Comparison of ENCODE assay signal across 18 cellular contexts in the genomic region with DNA sequence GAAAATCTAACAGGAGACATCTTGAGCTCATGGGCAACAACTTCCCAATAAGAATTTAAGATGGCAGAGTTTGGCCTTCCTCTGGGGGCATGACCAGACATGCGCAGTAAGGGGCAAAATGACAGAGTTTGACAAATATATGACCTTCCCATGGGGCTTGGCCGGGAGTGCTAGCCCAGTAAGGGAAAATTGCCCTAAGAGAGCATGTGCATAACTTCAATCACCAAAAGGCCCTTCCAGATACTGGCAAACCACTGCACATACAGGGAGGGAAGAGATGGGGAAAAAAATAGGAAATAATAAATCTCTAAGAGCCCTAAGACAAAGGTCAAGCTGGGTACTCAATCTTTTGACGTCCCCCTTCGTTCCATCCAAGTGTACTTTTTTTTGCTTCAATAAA. TPM values are rescaled to one million over a fixed set of nuclear protein-coding genes. Genes with fewer than 3 reads are reported as not detected.
DNase-seq lines count a peak whose midpoint lies in the region; ATAC-seq and TF ChIP-seq lines count a peak whose summit lies in the region.
"Had no signal": no experiment of that assay in that cellular context is flagged by ENCODE, and none has a peak within 500 bp of the region (broad histone marks: within the 10 kb centered on the region; RNA-seq: fewer than 3 reads in every experiment).

No MANE protein-coding gene starts in this region.

- H4K20me1 ChIP-seq in PC-9 (ENCODE audit: insufficient read depth): no peaks in the 10 kb centered on the region

- peaks cover 11% of the 10 kb centered on the region; the same call in 1 of the 2 replicates for H3F3A ChIP-seq in PC-9 (ENCODE audit: insufficient read depth, low read depth)

- H3K4me3 ChIP-seq in PC-9: no peak overlapping the region
- H3K4me3 ChIP-seq: K562 had no signal

- H3K4me1 Mint-ChIP-seq in activated CD4-positive, alpha-beta T cell treated with anti-CD3 and anti-CD28 coated beads for 36 hours: peaks cover 61% of the 10 kb centered on the region
- peaks cover 14% of the 10 kb centered on the region for H3K4me1 Mint-ChIP-seq in activated CD4-positive, alpha-beta T cell treated with anti-CD3 and anti-CD28 coated beads, Interleukin-2, amount 10 ng/mL, durations not matched to agents 7 days and 5 days
- peaks cover 38 to 47% of the 10 kb centered on the region in 2 donors for H3K4me1 Mint-ChIP-seq in natural killer cell treated with Interleukin-12 subunit alpha and Interleukin-12 subunit beta and Interleukin-15 and Interleukin-18, amount 100 ng/mL, for 72 hours (ENCODE audit: low read depth in 2 of 2)
- no peaks in the 10 kb centered on the region for H3K4me1 Mint-ChIP-seq in natural killer cell
- H3K4me1 Mint-ChIP-seq in activated T-helper 17 cell treated with anti-CD3 and anti-CD28 coated beads, Interleukin-2, amount 50 U/mL, for 72 hours: peaks cover 48% of the 10 kb centered on the region

- no peaks in the 10 kb centered on the region for H3K9me2 ChIP-seq in PC-9 (ENCODE audit: insufficient read depth)

- H3K4me3 Mint-ChIP-seq in activated CD4-positive, alpha-beta T cell treated with anti-CD3 and anti-CD28 coated beads for 36 hours: no peak overlapping the region
- H3K4me3 Mint-ChIP-seq in activated CD4-positive, alpha-beta T cell treated with anti-CD3 and anti-CD28 coated beads, Interleukin-2, amount 10 ng/mL, durations not matched to agents 7 days and 5 days: no peak overlapping the region
- peak overlapping the region; percentile 27 for H3K4me3 Mint-ChIP-seq in natural killer cell treated with Interleukin-12 subunit alpha and Interleukin-12 subunit beta and Interleukin-15 and Interleukin-18, amount 100 ng/mL, for 72 hours
- no peak overlapping the region for H3K4me3 Mint-ChIP-seq in natural killer cell
- H3K4me3 Mint-ChIP-seq in activated T-helper 17 cell treated with anti-CD3 and anti-CD28 coated beads, Interleukin-2, amount 50 U/mL, for 72 hours: peak overlapping the region; percentile 49

- no peak overlapping the region for H2AFZ ChIP-seq in PC-9

- POLR2A ChIA-PET in activated CD4-positive, alpha-beta T cell treated with anti-CD3 and anti-CD28 coated beads for 36 hours (lab: Charles Lee): interaction anchor here (0.6 to 1.6 kb wide), 3 partner anchors 8 to 40 kb away, joined by 3 read pairs; a partner anchor contains a TSS
- POLR2A ChIA-PET in activated CD4-positive, alpha-beta T cell treated with anti-CD3 and anti-CD28 coated beads, Interleukin-2, amount 10 ng/mL, durations not matched to agents 7 days and 5 days (lab: Charles Lee): no interaction called here
- POLR2A ChIA-PET in PC-9 (lab: Charles Lee; ENCODE audit: unreplicated experiment): no interaction called here

- no peak overlapping the region for H3K4me2 ChIP-seq in PC-9

- H3K4me1 ChIP-seq in PC-9 (replicated peaks; ENCODE audit: insufficient read depth): 0 out of 2 replicates have a peak, but pooled peaks cover 6% of the 10 kb centered on the region

- no peaks in the 10 kb centered on the region for H3K79me2 ChIP-seq in PC-9 (ENCODE audit: low read depth)

- intact Hi-C loops in activated CD4-positive, alpha-beta T cell treated with anti-CD3 and anti-CD28 coated beads for 36 hours (cut with DNase I, micrococcal nuclease): loop anchor here in 1 of 2 experiments (5.0 kb wide), 2 partner anchors 40 to 465 kb away; a partner anchor contains a TSS
- intact Hi-C loops in natural killer cell (cut with micrococcal nuclease) (no loop called here), PC-9 (cut with micrococcal nuclease; ENCODE audit: unreplicated experiment) (no loop called here)

- H3K36me3 Mint-ChIP-seq in activated CD4-positive, alpha-beta T cell treated with anti-CD3 and anti-CD28 coated beads for 36 hours (ENCODE audit: low read depth): peaks cover 34% of the 10 kb centered on the region
- peaks cover 35% of the 10 kb centered on the region for H3K36me3 Mint-ChIP-seq in activated CD4-positive, alpha-beta T cell treated with anti-CD3 and anti-CD28 coated beads, Interleukin-2, amount 10 ng/mL, durations not matched to agents 7 days and 5 days (ENCODE audit: low read depth)
- peaks cover 15% of the 10 kb centered on the region for H3K36me3 Mint-ChIP-seq in natural killer cell treated with Interleukin-12 subunit alpha and Interleukin-12 subunit beta and Interleukin-15 and Interleukin-18, amount 100 ng/mL, for 72 hours
- no peaks in the 10 kb centered on the region for H3K36me3 Mint-ChIP-seq in natural killer cell
- H3K36me3 Mint-ChIP-seq in activated T-helper 17 cell treated with anti-CD3 and anti-CD28 coated beads, Interleukin-2, amount 50 U/mL, for 72 hours (ENCODE audit: low read depth): peaks cover 77% of the 10 kb centered on the region

- CTCF ChIA-PET in activated CD4-positive, alpha-beta T cell treated with anti-CD3 and anti-CD28 coated beads for 36 hours (lab: Charles Lee): interaction anchor here (1.5 to 2.0 kb wide), 2 partner anchors 14 to 49 kb away, joined by 6 to 8 read pairs; a partner anchor contains a TSS
- CTCF ChIA-PET in activated CD4-positive, alpha-beta T cell treated with anti-CD3 and anti-CD28 coated beads, Interleukin-2, amount 10 ng/mL, durations not matched to agents 7 days and 5 days (lab: Charles Lee): interaction anchor here (0.7 to 1.5 kb wide), 2 partner anchors 14 to 110 kb away, joined by 3 to 4 read pairs; a partner anchor contains a TSS
- CTCF ChIA-PET in PC-9 (lab: Charles Lee): no interaction called here

- no peaks in the 10 kb centered on the region for H3K9me3 Mint-ChIP-seq in activated CD4-positive, alpha-beta T cell treated with anti-CD3 and anti-CD28 coated beads for 36 hours (ENCODE audit: low read depth)
- no peaks in the 10 kb centered on the region for H3K9me3 Mint-ChIP-seq in activated CD4-positive, alpha-beta T cell treated with anti-CD3 and anti-CD28 coated beads, Interleukin-2, amount 10 ng/mL, durations not matched to agents 7 days and 5 days
- H3K9me3 Mint-ChIP-seq in natural killer cell treated with Interleukin-12 subunit alpha and Interleukin-12 subunit beta and Interleukin-15 and Interleukin-18, amount 100 ng/mL, for 72 hours: peaks cover 4% of the 10 kb centered on the region
- no peaks in the 10 kb centered on the region for H3K9me3 Mint-ChIP-seq in natural killer cell
- peaks cover 6% of the 10 kb centered on the region for H3K9me3 Mint-ChIP-seq in activated T-helper 17 cell treated with anti-CD3 and anti-CD28 coated beads, Interleukin-2, amount 50 U/mL, for 72 hours

- peaks cover 24% of the 10 kb centered on the region for H3K36me3 ChIP-seq in PC-9 (ENCODE audit: low read depth)

- DNase-seq in activated CD4-positive, alpha-beta T cell treated with anti-CD3 and anti-CD28 coated beads for 36 hours: no peak
- no peak for DNase-seq in activated CD4-positive, alpha-beta T cell treated with anti-CD3 and anti-CD28 coated beads, Interleukin-2, amount 10 ng/mL, durations not matched to agents 7 days and 5 days
- DNase-seq in natural killer cell treated with Interleukin-12 subunit alpha and Interleukin-12 subunit beta and Interleukin-15 and Interleukin-18, amount 100 ng/mL, for 72 hours (ENCODE audit: low spot score): no peak
- DNase-seq in natural killer cell (no peak), PC-9 (no peak), NCI-H1105 (lab: John Stamatoyannopoulos, UW) (no peak), AG08396 (ENCODE audit: low spot score) (no peak)
- DNase-seq: Calu3, EL, NCI-H1694 treated with DMSO at 0.1 percent for 48 hours, NCI-H510A treated with DMSO at 0.1 percent for 48 hours, NCI-H774, OCI-M1, RPMI8226, SHP77 treated with DMSO at 0.1 percent for 48 hours had no signal

- no peaks in the 10 kb centered on the region for H3K27me3 Mint-ChIP-seq in activated CD4-positive, alpha-beta T cell treated with anti-CD3 and anti-CD28 coated beads for 36 hours
- H3K27me3 Mint-ChIP-seq in activated CD4-positive, alpha-beta T cell treated with anti-CD3 and anti-CD28 coated beads, Interleukin-2, amount 10 ng/mL, durations not matched to agents 7 days and 5 days: no peaks in the 10 kb centered on the region
- no peaks in the 10 kb centered on the region for H3K27me3 Mint-ChIP-seq in natural killer cell treated with Interleukin-12 subunit alpha and Interleukin-12 subunit beta and Interleukin-15 and Interleukin-18, amount 100 ng/mL, for 72 hours
- H3K27me3 Mint-ChIP-seq in natural killer cell (ENCODE audit: low read depth in 2 of 2): no peaks in the 10 kb centered on the region
- H3K27me3 Mint-ChIP-seq in activated T-helper 17 cell treated with anti-CD3 and anti-CD28 coated beads, Interleukin-2, amount 50 U/mL, for 72 hours: no peaks in the 10 kb centered on the region

- no TSS peak for BruUV-seq in PC-9 (replicated peaks; lab: Mats Ljungman, UMichigan)

- TF ChIP-seq CTCF in natural killer cell (IDR thresholded peaks at IDR 0.05) (no peak), PC-9 (conservative IDR thresholded peaks at IDR 0.05) (no peak)

- H3K27ac ChIP-seq in PC-9: no peak overlapping the region
- H3K27ac ChIP-seq: 22Rv1 had no signal

- no peaks in the 10 kb centered on the region for H3K27me3 ChIP-seq in PC-9 (ENCODE audit: insufficient read depth, low read depth)

- peak overlapping the region; percentile 48 for H3K27ac Mint-ChIP-seq in activated CD4-positive, alpha-beta T cell treated with anti-CD3 and anti-CD28 coated beads for 36 hours
- H3K27ac Mint-ChIP-seq in activated CD4-positive, alpha-beta T cell treated with anti-CD3 and anti-CD28 coated beads, Interleukin-2, amount 10 ng/mL, durations not matched to agents 7 days and 5 days: no peak overlapping the region
- H3K27ac Mint-ChIP-seq in natural killer cell treated with Interleukin-12 subunit alpha and Interleukin-12 subunit beta and Interleukin-15 and Interleukin-18, amount 100 ng/mL, for 72 hours: peak overlapping the region; percentile 34 to 64
- no peak overlapping the region for H3K27ac Mint-ChIP-seq in natural killer cell
- H3K27ac Mint-ChIP-seq in activated T-helper 17 cell treated with anti-CD3 and anti-CD28 coated beads, Interleukin-2, amount 50 U/mL, for 72 hours: peak overlapping the region; percentile 86

- no peaks in the 10 kb centered on the region for H3K9me3 ChIP-seq in PC-9 (ENCODE audit: insufficient read depth, low read depth)

- ATAC-seq in activated CD4-positive, alpha-beta T cell treated with anti-CD3 and anti-CD28 coated beads for 36 hours: no peak
- ATAC-seq in natural killer cell treated with Interleukin-12 subunit alpha and Interleukin-12 subunit beta and Interleukin-15 and Interleukin-18, amount 100 ng/mL, for 72 hours: no peak
- ATAC-seq in natural killer cell: no peak
- ATAC-seq in activated T-helper 17 cell treated with anti-CD3 and anti-CD28 coated beads, Interleukin-2, amount 50 U/mL, for 72 hours (replicated peaks): no peak

RNA-seq across cellular contexts. Expression of a gene that starts 13.4 kb away (rescaled TPM):
- total RNA-seq in activated CD4-positive, alpha-beta T cell treated with anti-CD3 and anti-CD28 coated beads for 36 hours: 10 to 100 TPM; 41.7 to 54.3 TPM
- total RNA-seq in activated CD4-positive, alpha-beta T cell treated with anti-CD3 and anti-CD28 coated beads, Interleukin-2, amount 10 ng/mL, durations not matched to agents 7 days and 5 days: 10 to 100 TPM; 27.0 to 29.4 TPM
- 100 to 1,000 TPM in 1 of 2 donors, 10 to 100 TPM in 1; 64.5 to 101 TPM for total RNA-seq in natural killer cell treated with Interleukin-12 subunit alpha and Interleukin-12 subunit beta and Interleukin-15 and Interleukin-18, amount 100 ng/mL, for 72 hours
- total RNA-seq in natural killer cell (10 to 100 TPM in 2 of 3 donors, 1 to 10 TPM in 1; 7.5 to 16.1 (median 13.1) TPM), PC-9 (2021) (12.6 and 15.6 TPM in 2 replicates)
- total RNA-seq in activated T-helper 17 cell treated with anti-CD3 and anti-CD28 coated beads, Interleukin-2, amount 50 U/mL, for 72 hours: 100 to 1,000 TPM in 1 of 2 donors, 10 to 100 TPM in 1; 53.6 to 108 TPM

RNA-seq across cellular contexts. Expression of a gene that starts 24.9 kb away (rescaled TPM):
- 10 to 100 TPM; 23.2 to 24.3 TPM for total RNA-seq in activated CD4-positive, alpha-beta T cell treated with anti-CD3 and anti-CD28 coated beads for 36 hours
- total RNA-seq in activated CD4-positive, alpha-beta T cell treated with anti-CD3 and anti-CD28 coated beads, Interleukin-2, amount 10 ng/mL, durations not matched to agents 7 days and 5 days: 10 to 100 TPM; 17.3 to 18.3 TPM
- total RNA-seq in natural killer cell treated with Interleukin-12 subunit alpha and Interleukin-12 subunit beta and Interleukin-15 and Interleukin-18, amount 100 ng/mL, for 72 hours: 10 to 100 TPM; 33.3 to 49.5 TPM
- 1 to 10 TPM; 1.9 to 6.5 (median 3.9) TPM for total RNA-seq in natural killer cell
- 10 to 100 TPM; 15.7 to 55.3 TPM for total RNA-seq in activated T-helper 17 cell treated with anti-CD3 and anti-CD28 coated beads, Interleukin-2, amount 50 U/mL, for 72 hours
- 31.0 and 35.4 TPM in 2 replicates for total RNA-seq in PC-9 (2021)

RNA-seq across cellular contexts. Expression of a gene that starts 40.7 kb away (rescaled TPM):
- 10 to 100 TPM; 15.8 to 16.5 TPM for total RNA-seq in activated CD4-positive, alpha-beta T cell treated with anti-CD3 and anti-CD28 coated beads for 36 hours
- 10 to 100 TPM in 1 of 2 experiments, 1 to 10 TPM in 1; 10.0 to 10.5 TPM for total RNA-seq in activated CD4-positive, alpha-beta T cell treated with anti-CD3 and anti-CD28 coated beads, Interleukin-2, amount 10 ng/mL, durations not matched to agents 7 days and 5 days
- 10 to 100 TPM; 20.0 to 21.0 TPM for total RNA-seq in natural killer cell treated with Interleukin-12 subunit alpha and Interleukin-12 subunit beta and Interleukin-15 and Interleukin-18, amount 100 ng/mL, for 72 hours
- total RNA-seq in natural killer cell (1 to 10 TPM; 7.5 to 9.4 (median 7.5) TPM), PC-9 (2021) (27.6 and 35.8 TPM in 2 replicates)
- total RNA-seq in activated T-helper 17 cell treated with anti-CD3 and anti-CD28 coated beads, Interleukin-2, amount 50 U/mL, for 72 hours: 10 to 100 TPM in 1 of 2 donors, 1 to 10 TPM in 1; 9.1 to 23.1 TPM

Comparison
In these comparisons a context has a peak if more than half of its experiments do, and no peak if none do; other contexts are left out.
1. H3K27ac Mint-ChIP-seq: peak in activated CD4-positive, alpha-beta T cell treated with anti-CD3 and anti-CD28 coated beads for 36 hours (single experiment), natural killer cell treated with Interleukin-12 subunit alpha and Interleukin-12 subunit beta and Interleukin-15 and Interleukin-18, amount 100 ng/mL, for 72 hours (2 of 2) and activated T-helper 17 cell treated with anti-CD3 and anti-CD28 coated beads, Interleukin-2, amount 50 U/mL, for 72 hours (single experiment); none in activated CD4-positive, alpha-beta T cell treated with anti-CD3 and anti-CD28 coated beads, Interleukin-2, amount 10 ng/mL, durations not matched to agents 7 days and 5 days (single experiment) and natural killer cell (0 of 2).
2. H3K4me3 Mint-ChIP-seq: peak in natural killer cell treated with Interleukin-12 subunit alpha and Interleukin-12 subunit beta and Interleukin-15 and Interleukin-18, amount 100 ng/mL, for 72 hours (single experiment) and activated T-helper 17 cell treated with anti-CD3 and anti-CD28 coated beads, Interleukin-2, amount 50 U/mL, for 72 hours (single experiment); none in activated CD4-positive, alpha-beta T cell treated with anti-CD3 and anti-CD28 coated beads for 36 hours (single experiment), activated CD4-positive, alpha-beta T cell treated with anti-CD3 and anti-CD28 coated beads, Interleukin-2, amount 10 ng/mL, durations not matched to agents 7 days and 5 days (single experiment) and natural killer cell (single experiment).